Comparison of ENCODE assay signal across 2 cellular contexts in the genomic region with DNA sequence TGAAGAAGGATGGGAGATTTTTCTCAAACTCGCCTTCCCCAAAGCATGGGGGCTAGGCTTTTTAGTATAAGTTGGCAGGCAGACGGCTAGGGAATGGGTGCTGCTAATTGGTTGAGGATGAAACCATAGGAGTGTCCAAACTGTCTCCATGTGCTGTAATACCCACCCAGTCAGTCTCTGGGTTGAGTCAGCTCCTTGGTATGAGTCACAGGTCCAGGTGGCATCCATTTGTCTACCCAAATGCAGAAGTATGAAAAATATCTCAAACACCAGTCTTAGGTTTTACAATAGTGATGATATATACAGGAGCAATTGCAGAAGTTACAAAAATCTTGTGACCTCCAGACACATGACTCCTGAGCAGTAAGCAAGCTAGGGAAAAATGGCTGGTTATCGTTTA.
TF ChIP-seq lines count a peak whose summit lies in the region.

No MANE protein-coding gene starts in this region.

TF ChIP-seq in GM12891, 5 proteins besides CTCF, POLR2A, EP300 and RAD21 (continued from another document):
- no peak for TF ChIP-seq POU2F2 (IDR thresholded peaks at IDR 0.05; ENCODE audit: low read depth, low read length)

TF ChIP-seq in H1, 55 proteins besides CTCF, POLR2A, EP300 and RAD21 (continued from another document):
- TF ChIP-seq SAP30 (IDR thresholded peaks at IDR 0.05; ENCODE audit: insufficient read depth, insufficient replicate concordance, low read length), result no peak
- no peak for TF ChIP-seq YY1 (IDR thresholded peaks at IDR 0.05; ENCODE audit: low read depth, low read length)
- TF ChIP-seq SP4 (IDR thresholded peaks at IDR 0.05; ENCODE audit: low read length), result no peak
- TF ChIP-seq, protein P1, sequence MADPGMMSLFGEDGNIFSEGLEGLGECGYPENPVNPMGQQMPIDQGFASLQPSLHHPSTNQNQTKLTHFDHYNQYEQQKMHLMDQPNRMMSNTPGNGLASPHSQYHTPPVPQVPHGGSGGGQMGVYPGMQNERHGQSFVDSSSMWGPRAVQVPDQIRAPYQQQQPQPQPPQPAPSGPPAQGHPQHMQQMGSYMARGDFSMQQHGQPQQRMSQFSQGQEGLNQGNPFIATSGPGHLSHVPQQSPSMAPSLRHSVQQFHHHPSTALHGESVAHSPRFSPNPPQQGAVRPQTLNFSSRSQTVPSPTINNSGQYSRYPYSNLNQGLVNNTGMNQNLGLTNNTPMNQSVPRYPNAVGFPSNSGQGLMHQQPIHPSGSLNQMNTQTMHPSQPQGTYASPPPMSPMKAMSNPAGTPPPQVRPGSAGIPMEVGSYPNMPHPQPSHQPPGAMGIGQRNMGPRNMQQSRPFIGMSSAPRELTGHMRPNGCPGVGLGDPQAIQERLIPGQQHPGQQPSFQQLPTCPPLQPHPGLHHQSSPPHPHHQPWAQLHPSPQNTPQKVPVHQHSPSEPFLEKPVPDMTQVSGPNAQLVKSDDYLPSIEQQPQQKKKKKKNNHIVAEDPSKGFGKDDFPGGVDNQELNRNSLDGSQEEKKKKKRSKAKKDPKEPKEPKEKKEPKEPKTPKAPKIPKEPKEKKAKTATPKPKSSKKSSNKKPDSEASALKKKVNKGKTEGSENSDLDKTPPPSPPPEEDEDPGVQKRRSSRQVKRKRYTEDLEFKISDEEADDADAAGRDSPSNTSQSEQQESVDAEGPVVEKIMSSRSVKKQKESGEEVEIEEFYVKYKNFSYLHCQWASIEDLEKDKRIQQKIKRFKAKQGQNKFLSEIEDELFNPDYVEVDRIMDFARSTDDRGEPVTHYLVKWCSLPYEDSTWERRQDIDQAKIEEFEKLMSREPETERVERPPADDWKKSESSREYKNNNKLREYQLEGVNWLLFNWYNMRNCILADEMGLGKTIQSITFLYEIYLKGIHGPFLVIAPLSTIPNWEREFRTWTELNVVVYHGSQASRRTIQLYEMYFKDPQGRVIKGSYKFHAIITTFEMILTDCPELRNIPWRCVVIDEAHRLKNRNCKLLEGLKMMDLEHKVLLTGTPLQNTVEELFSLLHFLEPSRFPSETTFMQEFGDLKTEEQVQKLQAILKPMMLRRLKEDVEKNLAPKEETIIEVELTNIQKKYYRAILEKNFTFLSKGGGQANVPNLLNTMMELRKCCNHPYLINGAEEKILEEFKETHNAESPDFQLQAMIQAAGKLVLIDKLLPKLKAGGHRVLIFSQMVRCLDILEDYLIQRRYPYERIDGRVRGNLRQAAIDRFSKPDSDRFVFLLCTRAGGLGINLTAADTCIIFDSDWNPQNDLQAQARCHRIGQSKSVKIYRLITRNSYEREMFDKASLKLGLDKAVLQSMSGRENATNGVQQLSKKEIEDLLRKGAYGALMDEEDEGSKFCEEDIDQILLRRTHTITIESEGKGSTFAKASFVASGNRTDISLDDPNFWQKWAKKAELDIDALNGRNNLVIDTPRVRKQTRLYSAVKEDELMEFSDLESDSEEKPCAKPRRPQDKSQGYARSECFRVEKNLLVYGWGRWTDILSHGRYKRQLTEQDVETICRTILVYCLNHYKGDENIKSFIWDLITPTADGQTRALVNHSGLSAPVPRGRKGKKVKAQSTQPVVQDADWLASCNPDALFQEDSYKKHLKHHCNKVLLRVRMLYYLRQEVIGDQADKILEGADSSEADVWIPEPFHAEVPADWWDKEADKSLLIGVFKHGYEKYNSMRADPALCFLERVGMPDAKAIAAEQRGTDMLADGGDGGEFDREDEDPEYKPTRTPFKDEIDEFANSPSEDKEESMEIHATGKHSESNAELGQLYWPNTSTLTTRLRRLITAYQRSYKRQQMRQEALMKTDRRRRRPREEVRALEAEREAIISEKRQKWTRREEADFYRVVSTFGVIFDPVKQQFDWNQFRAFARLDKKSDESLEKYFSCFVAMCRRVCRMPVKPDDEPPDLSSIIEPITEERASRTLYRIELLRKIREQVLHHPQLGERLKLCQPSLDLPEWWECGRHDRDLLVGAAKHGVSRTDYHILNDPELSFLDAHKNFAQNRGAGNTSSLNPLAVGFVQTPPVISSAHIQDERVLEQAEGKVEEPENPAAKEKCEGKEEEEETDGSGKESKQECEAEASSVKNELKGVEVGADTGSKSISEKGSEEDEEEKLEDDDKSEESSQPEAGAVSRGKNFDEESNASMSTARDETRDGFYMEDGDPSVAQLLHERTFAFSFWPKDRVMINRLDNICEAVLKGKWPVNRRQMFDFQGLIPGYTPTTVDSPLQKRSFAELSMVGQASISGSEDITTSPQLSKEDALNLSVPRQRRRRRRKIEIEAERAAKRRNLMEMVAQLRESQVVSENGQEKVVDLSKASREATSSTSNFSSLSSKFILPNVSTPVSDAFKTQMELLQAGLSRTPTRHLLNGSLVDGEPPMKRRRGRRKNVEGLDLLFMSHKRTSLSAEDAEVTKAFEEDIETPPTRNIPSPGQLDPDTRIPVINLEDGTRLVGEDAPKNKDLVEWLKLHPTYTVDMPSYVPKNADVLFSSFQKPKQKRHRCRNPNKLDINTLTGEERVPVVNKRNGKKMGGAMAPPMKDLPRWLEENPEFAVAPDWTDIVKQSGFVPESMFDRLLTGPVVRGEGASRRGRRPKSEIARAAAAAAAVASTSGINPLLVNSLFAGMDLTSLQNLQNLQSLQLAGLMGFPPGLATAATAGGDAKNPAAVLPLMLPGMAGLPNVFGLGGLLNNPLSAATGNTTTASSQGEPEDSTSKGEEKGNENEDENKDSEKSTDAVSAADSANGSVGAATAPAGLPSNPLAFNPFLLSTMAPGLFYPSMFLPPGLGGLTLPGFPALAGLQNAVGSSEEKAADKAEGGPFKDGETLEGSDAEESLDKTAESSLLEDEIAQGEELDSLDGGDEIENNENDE (IDR thresholded peaks at IDR 0.05; ENCODE audit: insufficient replicate concordance, low read length), result no peak
- no peak for TF ChIP-seq MAFK (IDR thresholded peaks at IDR 0.05; ENCODE audit: low read depth, low read length)
- no peak for TF ChIP-seq ASH2L (IDR thresholded peaks at IDR 0.05; ENCODE audit: low read length)
- no peak for TF ChIP-seq CHD1 (IDR thresholded peaks at IDR 0.05; ENCODE audit: low read depth, low read length)
